8 cellular contexts compared by ENCODE assay signal in the genomic region with DNA sequence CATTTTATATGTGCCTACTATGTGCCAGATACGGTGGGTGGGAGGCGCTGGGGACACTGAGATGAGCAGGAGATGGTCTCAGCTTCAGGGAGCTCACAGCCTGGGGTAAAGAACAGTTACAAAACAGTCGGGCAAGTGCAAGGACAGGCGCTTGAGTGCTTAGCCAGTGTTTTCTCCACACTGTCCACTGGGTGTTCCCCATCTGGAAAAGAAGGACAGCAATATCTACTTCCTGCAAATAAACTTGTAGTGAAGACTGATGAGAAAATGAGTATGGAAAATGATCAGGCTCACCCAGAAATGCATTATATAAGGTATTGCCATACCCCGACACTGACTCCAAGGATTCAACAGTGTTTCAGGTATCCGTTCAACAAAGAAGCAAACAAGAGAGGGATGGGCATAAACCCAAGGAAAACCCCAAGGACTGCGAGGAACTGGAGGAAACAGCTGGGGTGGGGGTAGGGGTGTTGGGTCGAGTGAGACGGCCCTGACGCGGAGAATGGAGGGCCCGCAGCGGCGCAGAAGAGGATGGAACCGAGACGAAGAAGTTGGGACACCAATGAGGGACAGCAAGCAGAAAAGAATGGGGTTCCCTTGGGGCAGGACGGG. TPM values are rescaled to one million over a fixed set of nuclear protein-coding genes. Genes with fewer than 3 reads are reported as not detected.
A peak's percentile ranks its signal among the peaks of the same experiment; 100 is the strongest.
DNase-seq lines count a peak whose midpoint lies in the region; ATAC-seq and TF ChIP-seq lines count a peak whose summit lies in the region.

No MANE protein-coding gene starts in this region.

- H3K27ac ChIP-seq in CD4-positive, alpha-beta memory T cell (ENCODE audit: low read depth, low read length) = peak overlapping the region; percentile 49
- H3K27ac ChIP-seq in ovary = peak overlapping the region in 1 of 2 donors; percentile 61

- no peaks in the 10 kb centered on the region for H3K36me3 ChIP-seq in CD4-positive, alpha-beta memory T cell (ENCODE audit: insufficient read depth, low read length)
- no peaks in the 10 kb centered on the region for H3K36me3 ChIP-seq in ovary

- peak overlapping the region; percentile 57 to 65 for H3K4me3 ChIP-seq in CD4-positive, alpha-beta memory T cell (ENCODE audit: low read length in 2 of 2)
- H3K4me3 ChIP-seq in ovary = peak overlapping the region; percentile 75

- H3K4me3 Mint-ChIP-seq in CD4-positive, alpha-beta memory T cell = peak overlapping the region; percentile 89 to 95 (median 92)
- H3K4me3 Mint-ChIP-seq in activated CD8-positive, alpha-beta T cell treated with anti-CD3 and anti-CD28 coated beads for 36 hours = peak overlapping the region; percentile 86
- peak overlapping the region; percentile 94 for H3K4me3 Mint-ChIP-seq in glutamatergic neuron (ENCODE audit: unreplicated experiment)

- no peak for TF ChIP-seq EP300 in ovary (IDR thresholded peaks at IDR 0.05)

- peak overlapping the region; percentile 83 to 95 (median 89) for H3K27ac Mint-ChIP-seq in CD4-positive, alpha-beta memory T cell
- peak overlapping the region; percentile 85 for H3K27ac Mint-ChIP-seq in activated CD8-positive, alpha-beta T cell treated with anti-CD3 and anti-CD28 coated beads for 36 hours
- peak overlapping the region; percentile 62 for H3K27ac Mint-ChIP-seq in glutamatergic neuron (ENCODE audit: unreplicated experiment)

- no peak for TF ChIP-seq POLR2A in ovary (IDR thresholded peaks at IDR 0.05)

- H3K9me3 Mint-ChIP-seq in CD4-positive, alpha-beta memory T cell = no peaks in the 10 kb centered on the region
- no peaks in the 10 kb centered on the region for H3K9me3 Mint-ChIP-seq in activated CD8-positive, alpha-beta T cell treated with anti-CD3 and anti-CD28 coated beads for 36 hours
- H3K9me3 Mint-ChIP-seq in glutamatergic neuron (ENCODE audit: unreplicated experiment) = peaks cover 10% of the 10 kb centered on the region

- H3K4me1 ChIP-seq in CD4-positive, alpha-beta memory T cell (ENCODE audit: insufficient read depth, low read length) = peaks cover 37% of the 10 kb centered on the region
- H3K4me1 ChIP-seq in ovary (ENCODE audit: insufficient read depth) = peaks cover 2% of the 10 kb centered on the region

- intact Hi-C loops in CD4-positive, alpha-beta memory T cell (cut with micrococcal nuclease) = loop anchor here (5.0 kb wide), 2 partner anchors 118 to 1767 kb away; partner anchors contain the start of gene VMA21
- intact Hi-C loops in activated CD8-positive, alpha-beta T cell treated with anti-CD3 and anti-CD28 coated beads for 36 hours (cut with micrococcal nuclease) = no loop called here
- intact Hi-C loops in ovary (cut with DNase I) = no loop called here

- peak in 1 of 5 donors; percentile 2 for DNase-seq in CD4-positive, alpha-beta memory T cell
- DNase-seq in activated CD8-positive, alpha-beta T cell treated with anti-CD3 and anti-CD28 coated beads for 36 hours = no peak
- DNase-seq in glutamatergic neuron (peak; percentile 15), ovary (peak in 2 of 5 donors; percentile 22 to 24)

- POLR2A ChIA-PET in CD4-positive, alpha-beta memory T cell (lab: Charles Lee; ENCODE audit: partially characterized antibody) = no interaction called here
- POLR2A ChIA-PET in activated CD8-positive, alpha-beta T cell treated with anti-CD3 and anti-CD28 coated beads for 36 hours (lab: Charles Lee) = no interaction called here

- peaks cover 2 to 4% of the 10 kb centered on the region in 2 donors for H3K27me3 Mint-ChIP-seq in CD4-positive, alpha-beta memory T cell
- H3K27me3 Mint-ChIP-seq in activated CD8-positive, alpha-beta T cell treated with anti-CD3 and anti-CD28 coated beads for 36 hours = peaks cover 2% of the 10 kb centered on the region
- H3K27me3 Mint-ChIP-seq in glutamatergic neuron (ENCODE audit: unreplicated experiment) = peaks cover 9% of the 10 kb centered on the region

- whole genome bisulfite sequencing in ovary, 3 donors = 33 to 46% (median 38%) methylated on average over 17 of the region's 17 CpGs

- ATAC-seq in HG03378 (IDR thresholded peaks at IDR 0.05; ENCODE audit: unreplicated experiment) (peak; percentile 8), GM21576 (IDR thresholded peaks at IDR 0.05; ENCODE audit: unreplicated experiment) (no peak), HG02981 (IDR thresholded peaks at IDR 0.05; ENCODE audit: unreplicated experiment) (no peak), GM21717 (IDR thresholded peaks at IDR 0.05; ENCODE audit: unreplicated experiment) (no peak)
- no peak for ATAC-seq in activated CD8-positive, alpha-beta T cell treated with anti-CD3 and anti-CD28 coated beads for 36 hours

- no peak for TF ChIP-seq CTCF in activated CD8-positive, alpha-beta T cell treated with anti-CD3 and anti-CD28 coated beads for 36 hours (IDR thresholded peaks at IDR 0.05)
- TF ChIP-seq CTCF in glutamatergic neuron (IDR thresholded peaks at IDR 0.05; ENCODE audit: partially characterized antibody, unreplicated experiment) (no peak), ovary (IDR thresholded peaks at IDR 0.05) (peak in 1 of 3 donors; percentile 24)

- CTCF ChIA-PET in CD4-positive, alpha-beta memory T cell (lab: Charles Lee; ENCODE audit: partially characterized antibody) = no interaction called here
- CTCF ChIA-PET in activated CD8-positive, alpha-beta T cell treated with anti-CD3 and anti-CD28 coated beads for 36 hours (lab: Charles Lee) = no interaction called here

- H3K36me3 Mint-ChIP-seq in CD4-positive, alpha-beta memory T cell = peaks cover 0 to 1% of the 10 kb centered on the region in 2 donors
- no peaks in the 10 kb centered on the region for H3K36me3 Mint-ChIP-seq in activated CD8-positive, alpha-beta T cell treated with anti-CD3 and anti-CD28 coated beads for 36 hours (ENCODE audit: low read depth)
- H3K36me3 Mint-ChIP-seq in glutamatergic neuron (ENCODE audit: unreplicated experiment) = peaks cover 5% of the 10 kb centered on the region

- peaks cover 23 to 51% (median 37%) of the 10 kb centered on the region in 4 donors for H3K4me1 Mint-ChIP-seq in CD4-positive, alpha-beta memory T cell
- H3K4me1 Mint-ChIP-seq in activated CD8-positive, alpha-beta T cell treated with anti-CD3 and anti-CD28 coated beads for 36 hours (ENCODE audit: low read depth) = peaks cover 40% of the 10 kb centered on the region
- peaks cover 12% of the 10 kb centered on the region for H3K4me1 Mint-ChIP-seq in glutamatergic neuron (ENCODE audit: low read depth, unreplicated experiment)

- no peaks in the 10 kb centered on the region for H3K9me3 ChIP-seq in CD4-positive, alpha-beta memory T cell (ENCODE audit: control insufficient read depth in 1 of 2, low read length in 2 of 2)
- no peaks in the 10 kb centered on the region for H3K9me3 ChIP-seq in ovary

- no peaks in the 10 kb centered on the region for H3K27me3 ChIP-seq in CD4-positive, alpha-beta memory T cell (ENCODE audit: insufficient read depth, low read length)
- H3K27me3 ChIP-seq in ovary = no peaks in the 10 kb centered on the region

RNA-seq across cellular contexts. Expression of gene TMEM185A, which starts 0.8 kb away (rescaled TPM):
- 10 to 100 TPM; 25.6 to 27.6 TPM for total RNA-seq in CD4-positive, alpha-beta memory T cell
- 10 to 100 TPM; 13.9 to 17.9 TPM for polyA plus RNA-seq in CD4-positive, alpha-beta memory T cell
- total RNA-seq in activated CD8-positive, alpha-beta T cell treated with anti-CD3 and anti-CD28 coated beads for 36 hours = 10 to 100 TPM; 13.2 to 14.6 TPM
- total RNA-seq in glutamatergic neuron (ENCODE audit: unreplicated experiment) (34.6 TPM), ovary (10 to 100 TPM; 18.7 to 43.5 (median 36.7) TPM)
- polyA plus RNA-seq in ovary = 10 to 100 TPM; 30.1 to 63.1 TPM

RNA-seq across cellular contexts. Expression of gene HSFX2, which starts 35.7 kb away (rescaled TPM):
- under 1 TPM in 1 of 2 experiments, not detected in 1; 0.64 TPM for total RNA-seq in CD4-positive, alpha-beta memory T cell
- polyA plus RNA-seq in CD4-positive, alpha-beta memory T cell = under 1 TPM in 1 of 2 donors, not detected in 1; 0.31 TPM
- total RNA-seq in activated CD8-positive, alpha-beta T cell treated with anti-CD3 and anti-CD28 coated beads for 36 hours = not detected
- 1.0 TPM for total RNA-seq in glutamatergic neuron (ENCODE audit: unreplicated experiment)
- total RNA-seq in ovary = 1 to 10 TPM in 1 of 7 donors, under 1 TPM in 2, not detected in 4; 0.22 to 1.9 (median 0.66) TPM
- 1 to 10 TPM in 1 of 2 donors, under 1 TPM in 1; 0.70 to 1.7 TPM for polyA plus RNA-seq in ovary

RNA-seq across cellular contexts. Expression of gene MAGEA9B, which starts 43.5 kb away (rescaled TPM):
- not detected for total RNA-seq in CD4-positive, alpha-beta memory T cell
- not detected for polyA plus RNA-seq in CD4-positive, alpha-beta memory T cell
- not detected for total RNA-seq in activated CD8-positive, alpha-beta T cell treated with anti-CD3 and anti-CD28 coated beads for 36 hours
- not detected for total RNA-seq in glutamatergic neuron (ENCODE audit: unreplicated experiment)
- under 1 TPM in 1 of 7 donors, not detected in 6; 0.10 TPM for total RNA-seq in ovary
- not detected for polyA plus RNA-seq in ovary
